29 cellular contexts compared by ENCODE assay signal in genomic region chr2:238524584-238524983, GRCh38.
"Had no signal": no experiment of that assay in that cellular context is flagged by ENCODE, and none has a peak within 500 bp of the region (broad histone marks: within the 10 kb centered on the region; RNA-seq: fewer than 3 reads in every experiment).

No MANE protein-coding gene starts in this region.

- H3K9me3 ChIP-seq: esophagus muscularis mucosa, gastrocnemius medialis, heart left ventricle had no signal

- H3K4me3 ChIP-seq: coronary artery, dorsolateral prefrontal cortex, esophagus muscularis mucosa, gastrocnemius medialis, heart left ventricle had no signal

- DNase-seq: activated B cell treated with CpG ODN at 0.5 μM for 24 hours; activated CD4-positive, alpha-beta T cell treated with anti-CD3 and anti-CD28 coated beads, Interleukin-2, amount 10 ng/mL, durations not matched to agents 7 days and 5 days; activated CD4-positive, alpha-beta T cell treated with anti-CD3 and anti-CD28 coated beads, Interleukin-2, amount 50 U/mL, for 4 hours; activated CD8-positive, alpha-beta memory T cell treated with anti-CD3 and anti-CD28 coated beads for 24 hours; activated CD8-positive, alpha-beta T cell treated with anti-CD3 and anti-CD28 coated beads for 36 hours; activated effector memory CD4-positive, alpha-beta T cell treated with Interleukin-2 at 50 U/mL for 16 hours; activated gamma-delta T cell treated with Interleukin-2 at 50 U/mL for 16 hours; activated naive CD4-positive, alpha-beta T cell treated with anti-CD3 and anti-CD28 coated beads, Interleukin-2, amount 50 U/mL, for 16 hours; activated naive CD4-positive, alpha-beta T cell treated with Interleukin-2 at 50 U/mL for 16 hours; activated T-cell treated with anti-CD3 and anti-CD28 coated beads, Interleukin-2, amount 50 U/mL, for 4 hours; amniotic stem cell; anterior cingulate cortex; brain microvascular endothelial cell; dorsolateral prefrontal cortex; effector memory CD4-positive, alpha-beta T cell; endodermal cell; erythroblast; foreskin keratinocyte; gastrocnemius medialis; glutamatergic neuron; heart left ventricle; T-helper 1 cell; T-helper 17 cell; T1000; WERI-Rb-1 had no signal

- ATAC-seq: activated CD4-positive, CD25-positive, alpha-beta regulatory T cell treated with anti-CD3 and anti-CD28 coated beads, Interleukin-2, amount 50 U/mL, for 24 hours; activated CD8-positive, alpha-beta T cell treated with anti-CD3 and anti-CD28 coated beads for 36 hours; activated T-cell treated with anti-CD3 and anti-CD28 coated beads, Interleukin-2, amount 50 U/mL, for 4 hours; activated T-helper 17 cell treated with anti-CD3 and anti-CD28 coated beads, Interleukin-2, amount 50 U/mL, for 72 hours; foreskin keratinocyte; gastrocnemius medialis; T-helper 17 cell had no signal

- H3K27me3 ChIP-seq: esophagus muscularis mucosa, foreskin keratinocyte had no signal

- H3K27ac ChIP-seq: brain microvascular endothelial cell, coronary artery, dorsolateral prefrontal cortex, foreskin keratinocyte, gastrocnemius medialis, heart left ventricle, WERI-Rb-1 had no signal

- H3K36me3 ChIP-seq: brain microvascular endothelial cell, esophagus muscularis mucosa, gastrocnemius medialis, heart left ventricle, WERI-Rb-1 had no signal

- H3K4me1 ChIP-seq: foreskin keratinocyte, heart left ventricle had no signal
